ENCODE assay signal across 9 cellular contexts in the genomic region with DNA sequence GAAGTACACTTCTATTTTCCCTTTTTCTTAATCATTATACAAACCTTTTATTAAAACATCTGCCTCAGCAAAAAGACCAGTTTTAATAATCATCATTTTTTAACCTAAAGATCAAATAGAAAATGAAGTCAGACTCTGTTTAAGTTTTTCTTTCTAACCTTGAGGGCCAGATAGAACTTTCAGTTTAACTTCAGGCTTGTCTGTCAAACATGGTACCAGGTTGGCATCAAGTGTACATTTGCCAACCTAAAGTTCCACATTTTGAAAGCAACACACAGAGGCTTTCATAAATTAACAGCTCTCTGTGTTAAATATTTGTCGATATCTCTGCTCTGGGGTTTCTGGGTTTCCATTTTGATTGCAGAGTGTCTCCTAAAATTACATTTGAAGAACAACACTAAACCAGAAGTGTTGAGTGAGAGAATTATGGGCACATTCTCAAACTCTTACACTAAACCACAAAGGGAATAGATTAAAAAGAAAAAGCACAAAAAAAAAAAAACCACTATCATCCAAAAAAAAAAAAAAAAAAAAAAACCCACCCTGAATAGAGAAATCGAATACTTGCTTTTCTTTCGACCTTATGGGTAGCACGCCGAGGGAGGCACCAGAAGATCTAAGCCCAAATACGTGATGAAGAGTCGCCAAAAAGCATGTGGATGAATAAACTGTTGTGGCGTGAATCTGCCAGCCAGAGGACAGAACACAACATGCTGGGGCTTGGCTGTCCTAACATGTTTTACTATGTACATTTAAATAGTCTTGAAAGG.
DNase-seq lines count a peak whose midpoint lies in the region; ATAC-seq and TF ChIP-seq lines count a peak whose summit lies in the region.
"Had no signal": no experiment of that assay in that cellular context is flagged by ENCODE, and none has a peak within 500 bp of the region (broad histone marks: within the 10 kb centered on the region; RNA-seq: fewer than 3 reads in every experiment).

No MANE protein-coding gene starts in this region.

- H3K9ac ChIP-seq in OCI-LY1 (ENCODE audit: low read length), result peak overlapping the region; percentile 90
- no peak overlapping the region for H3K9ac ChIP-seq in rectal smooth muscle tissue (ENCODE audit: low read length)

- DNase-seq in fibroblast of the aortic adventitia (ENCODE audit: low read depth) (peak; percentile 66), islet precursor cell (no peak)
- no peak for DNase-seq in NK-92 treated with Interleukin-12 subunit alpha and Interleukin-12 subunit beta, amount 100 ng/mL, for 24 hours (lab: John Stamatoyannopoulos, UW)
- DNase-seq: stimulated activated CD8-positive, alpha-beta memory T cell treated with anti-CD3 and anti-CD28 coated beads, Interleukin-4, amount 100 ng/mL, for 48 hours had no signal

- H3F3A ChIP-seq in DOHH2 (ENCODE audit: control insufficient read depth, insufficient read depth) (peaks cover 60% of the 10 kb centered on the region), OCI-LY1 (ENCODE audit: insufficient read depth, low read length) (0 out of 2 replicates have a peak, but pooled peaks cover 5% of the 10 kb centered on the region)

- H3K27ac ChIP-seq in DOHH2 (ENCODE audit: low read depth, low read length) (peak overlapping the region; percentile 100), OCI-LY1 (ENCODE audit: low read depth, low read length, poor library complexity, severe bottlenecking) (peak overlapping the region; percentile 98), rectal smooth muscle tissue (ENCODE audit: low read depth, low read length) (peak overlapping the region; percentile 56)

- H3K27me3 ChIP-seq in DOHH2 (ENCODE audit: control insufficient read depth, low read length) (no peaks in the 10 kb centered on the region; the same call in 1 of the 2 replicates), OCI-LY1 (ENCODE audit: insufficient read depth, low read length) (no peaks in the 10 kb centered on the region), rectal smooth muscle tissue (ENCODE audit: control insufficient read depth, insufficient read depth, low read length) (no peaks in the 10 kb centered on the region)

- H3K4me2 ChIP-seq in DOHH2 (ENCODE audit: low read length), result peak overlapping the region; percentile 97
- peak overlapping the region; percentile 85 for H3K4me2 ChIP-seq in OCI-LY1 (ENCODE audit: low read length)

- no peaks in the 10 kb centered on the region for H3K9me3 ChIP-seq in DOHH2 (ENCODE audit: control insufficient read depth, insufficient read depth, low read length)
- no peaks in the 10 kb centered on the region for H3K9me3 ChIP-seq in OCI-LY1 (ENCODE audit: low read length)

- peaks cover 32% of the 10 kb centered on the region for H3K36me3 ChIP-seq in DOHH2 (ENCODE audit: control insufficient read depth, low read length)
- no peaks in the 10 kb centered on the region; the same call in 1 of the 2 replicates for H3K36me3 ChIP-seq in OCI-LY1 (ENCODE audit: insufficient read depth, low read length)
- H3K36me3 ChIP-seq in rectal smooth muscle tissue (ENCODE audit: control insufficient read depth, insufficient read depth, low read length), result no peaks in the 10 kb centered on the region

- TF ChIP-seq CTCF in DOHH2 (IDR thresholded peaks at IDR 0.05; ENCODE audit: low read depth, low read length, poor library complexity, severe bottlenecking), result no peak
- TF ChIP-seq CTCF in OCI-LY1 (IDR thresholded peaks at IDR 0.05; ENCODE audit: low read length), result no peak
- TF ChIP-seq CTCF in fibroblast of the aortic adventitia (IDR thresholded peaks at IDR 0.05; ENCODE audit: insufficient read depth, low read length), result no peak

- H4K20me1 ChIP-seq in DOHH2 (ENCODE audit: control insufficient read depth, insufficient read depth, low read depth, low read length) (no peaks in the 10 kb centered on the region), OCI-LY1 (ENCODE audit: insufficient read depth, low read length) (no peaks in the 10 kb centered on the region)

- H3K79me2 ChIP-seq in DOHH2 (ENCODE audit: control insufficient read depth, low read length) (peaks cover 79% of the 10 kb centered on the region), OCI-LY1 (ENCODE audit: insufficient read depth, low read length) (peaks cover 56% of the 10 kb centered on the region)

- H2AFZ ChIP-seq in OCI-LY1 (ENCODE audit: low read length), result no peak overlapping the region

- no peaks in the 10 kb centered on the region for H3K9me2 ChIP-seq in DOHH2 (replicated peaks; ENCODE audit: control insufficient read depth, low read length)
- no peaks in the 10 kb centered on the region for H3K9me2 ChIP-seq in OCI-LY1 (ENCODE audit: low read depth, low read length)

- H3K4me3 ChIP-seq in DOHH2 (ENCODE audit: low read length) (peak overlapping the region; percentile 90), OCI-LY1 (ENCODE audit: low read depth, low read length, poor library complexity, severe bottlenecking) (peak overlapping the region; percentile 79), fibroblast of the aortic adventitia (ENCODE audit: low read depth, low read length) (peak overlapping the region; percentile 58), rectal smooth muscle tissue (ENCODE audit: low read length) (peak overlapping the region; percentile 48)

- ATAC-seq in GM19452 (IDR thresholded peaks at IDR 0.05; ENCODE audit: unreplicated experiment) (no peak), GM18907 (IDR thresholded peaks at IDR 0.05; ENCODE audit: unreplicated experiment) (no peak)

- H3K4me1 ChIP-seq in DOHH2 (ENCODE audit: control insufficient read depth, low read length), result peaks cover 96% of the 10 kb centered on the region
- H3K4me1 ChIP-seq in OCI-LY1 (ENCODE audit: insufficient read depth, low read length, severe bottlenecking), result peaks cover 81% of the 10 kb centered on the region
- H3K4me1 ChIP-seq in rectal smooth muscle tissue (ENCODE audit: control insufficient read depth, insufficient read depth, low read length), result no peaks in the 10 kb centered on the region
